Comparison of ENCODE assay signal across 6 cellular contexts in the genomic region with DNA sequence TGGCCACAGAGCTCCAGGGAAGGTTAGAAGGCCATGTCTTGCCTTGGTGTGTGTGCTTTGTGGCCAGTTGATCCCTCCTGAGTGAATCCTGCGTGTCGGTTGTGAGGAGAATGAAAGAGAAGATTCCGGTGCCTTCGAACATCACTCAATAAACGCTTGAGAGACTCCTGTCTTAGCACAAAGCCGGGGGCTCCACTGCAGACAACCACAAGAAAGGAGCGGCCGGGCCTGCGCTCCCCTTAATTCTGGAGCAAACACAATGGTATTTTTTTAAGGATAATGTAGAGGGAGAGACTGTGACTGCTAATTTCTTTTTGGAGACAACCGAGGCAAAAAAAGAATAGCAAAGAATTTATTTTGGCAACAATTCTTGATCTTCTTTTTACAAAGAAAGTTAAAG.
"Had no signal": no experiment of that assay in that cellular context is flagged by ENCODE, and none has a peak within 500 bp of the region (broad histone marks: within the 10 kb centered on the region; RNA-seq: fewer than 3 reads in every experiment).

No MANE protein-coding gene starts in this region.

- H3K4me3 ChIP-seq: HAP-1 had no signal

- H3K9me3 ChIP-seq: HAP-1 had no signal

- H3K27me3 Mint-ChIP-seq: IgD-negative memory B cell had no signal

- H3K9me3 Mint-ChIP-seq: IgD-negative memory B cell had no signal

- H3K27ac Mint-ChIP-seq: IgD-negative memory B cell had no signal

- DNase-seq: GOT3, KBM-7 had no signal

- H3K4me1 Mint-ChIP-seq: IgD-negative memory B cell had no signal

- H3K36me3 Mint-ChIP-seq: IgD-negative memory B cell had no signal

- H3K27ac ChIP-seq: HL-60 had no signal

- ATAC-seq: HepG2 had no signal

- H3K36me3 ChIP-seq: HAP-1 had no signal

- H3K4me3 Mint-ChIP-seq: IgD-negative memory B cell had no signal

- H3K4me1 ChIP-seq: HAP-1 had no signal
